In genomic region chr5:180054226-180054625, GRCh38 we compare ENCODE assay signal across 22 cellular contexts.
"Had no signal": no experiment of that assay in that cellular context is flagged by ENCODE, and none has a peak within 500 bp of the region (broad histone marks: within the 10 kb centered on the region; RNA-seq: fewer than 3 reads in every experiment).

No MANE protein-coding gene starts in this region.

- H3K36me3 ChIP-seq: left lung, prostate gland, sigmoid colon, stomach, thyroid gland, vagina had no signal

- H3K9me3 ChIP-seq: left lung, mucosa of descending colon, prostate gland, sigmoid colon, stomach, thyroid gland, vagina had no signal

- H3K4me3 ChIP-seq: coronary artery, left lung, mucosa of descending colon, prostate gland, sigmoid colon, stomach, thyroid gland, vagina had no signal

- H3K27ac ChIP-seq: coronary artery, left lung, prostate gland, stomach, thyroid gland, vagina had no signal

- DNase-seq: dermis blood vessel endothelial cell; effector memory CD8-positive, alpha-beta T cell; head of caudate nucleus; kidney; left lung; mesenchymal stem cell; mucosa of descending colon; naive B cell; nucleus accumbens; right cardiac atrium; sigmoid colon; stimulated activated CD4-positive, alpha-beta T cell treated with anti-CD3 and anti-CD28 coated beads, Interleukin-2, amount 100 ng/mL, for 24 hours; stimulated activated CD4-positive, alpha-beta T cell treated with anti-CD3 and anti-CD28 coated beads, Interleukin-4, amount 100 ng/mL, for 24 hours; stimulated activated naive CD4-positive, alpha-beta T cell treated with Interleukin-2 at 50 U/mL for 16 hours; stomach; thyroid gland; trophoblast cell had no signal

- H3K27me3 ChIP-seq: left lung, sigmoid colon, stomach, thyroid gland, vagina had no signal

- ATAC-seq: effector memory CD8-positive, alpha-beta T cell; left lung; mucosa of descending colon; natural killer cell treated with Interleukin-12 subunit alpha and Interleukin-12 subunit beta and Interleukin-15 and Interleukin-18, amount 100 ng/mL, for 72 hours; right cardiac atrium; stimulated activated effector memory CD8-positive, alpha-beta T cell treated with anti-CD3 and anti-CD28 coated beads, Interleukin-12 subunit alpha, Interleukin-12 subunit beta, amount 100 ng/mL, for 72 hours had no signal

- H3K4me1 ChIP-seq: prostate gland had no signal
